In the genomic region with DNA sequence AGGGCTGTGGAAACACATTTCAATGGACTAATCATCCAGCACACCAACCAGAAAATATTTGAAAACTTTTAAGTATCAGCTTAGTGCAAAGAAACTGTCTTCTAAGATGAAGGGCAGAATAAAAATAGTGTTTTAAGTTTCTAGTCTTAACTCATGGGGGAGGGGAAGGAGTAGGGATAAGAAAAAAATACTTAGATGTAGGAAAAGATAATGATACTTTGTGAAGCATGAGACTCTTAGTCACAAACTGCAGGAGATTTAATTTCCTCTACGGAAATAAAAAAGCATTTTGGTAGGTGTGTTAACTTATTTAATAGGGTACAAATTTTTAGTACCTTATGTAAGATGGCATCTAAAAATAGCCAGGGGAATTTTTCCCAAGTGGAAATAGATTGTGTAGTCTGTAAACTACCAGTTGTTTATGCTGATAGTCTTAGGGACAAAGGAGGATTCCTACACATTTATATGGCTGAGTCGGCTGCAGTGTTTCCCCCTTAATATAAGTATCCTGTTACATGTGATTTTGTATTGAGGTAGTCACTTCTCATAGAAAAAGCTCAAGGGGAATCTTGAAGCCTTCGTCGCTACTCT, we compare ENCODE assay signal across 28 cellular contexts.
"Had no signal": no experiment of that assay in that cellular context is flagged by ENCODE, and none has a peak within 500 bp of the region (broad histone marks: within the 10 kb centered on the region; RNA-seq: fewer than 3 reads in every experiment).

No MANE protein-coding gene starts in this region.

- H3K9me3 ChIP-seq: adrenal gland, ascending aorta, lower lobe of right lung, prostate gland, suprapubic skin, vagina had no signal

- DNase-seq: activated B cell treated with CpG ODN at 0.5 μM for 24 hours; activated CD4-positive, alpha-beta T cell treated with anti-CD3 and anti-CD28 coated beads for 36 hours; activated CD4-positive, alpha-beta T cell treated with anti-CD3 and anti-CD28 coated beads, Interleukin-2, amount 50 U/mL, for 4 hours; activated CD8-positive, alpha-beta memory T cell treated with anti-CD3 and anti-CD28 coated beads, Interleukin-2, amount 50 U/mL, for 48 hours; activated naive CD4-positive, alpha-beta T cell; activated T-cell treated with anti-CD3 and anti-CD28 coated beads, Interleukin-2, amount 50 U/mL, for 4 hours; adrenal gland; brain microvascular endothelial cell; central memory CD4-positive, alpha-beta T cell; dorsolateral prefrontal cortex; effector memory CD8-positive, alpha-beta T cell; lower lobe of right lung; naive B cell; small intestine; stimulated activated CD4-positive, alpha-beta T cell treated with anti-CD3 and anti-CD28 coated beads, Interleukin-2, amount 100 ng/mL, for 24 hours; stimulated activated naive CD8-positive, alpha-beta T cell treated with anti-CD3 and anti-CD28 coated beads, Interleukin-15, amount 100 ng/mL, for 72 hours; T-helper 9 cell; trophoblast cell had no signal

- H3K36me3 ChIP-seq: adrenal gland, ascending aorta, brain microvascular endothelial cell, lower lobe of right lung, prostate gland, suprapubic skin, vagina had no signal

- H3K27me3 Mint-ChIP-seq: activated B cell treated with CpG ODN at 0.5 μM for 24 hours, naive B cell had no signal

- H3K27ac Mint-ChIP-seq: activated B cell treated with CpG ODN at 0.5 μM for 24 hours; activated CD4-positive, alpha-beta T cell treated with anti-CD3 and anti-CD28 coated beads for 36 hours; activated naive CD8-positive, alpha-beta T cell; activated T-helper 2 cell treated with anti-CD3 and anti-CD28 coated beads, Interferon-gamma antibody, Interleukin-2, Interleukin-4, amounts not matched to agents 10 μg/mL and 5 μg/mL and 100 μg/mL, durations not matched to agents 14 hours and 24 hours and 36 hours; effector memory CD8-positive, alpha-beta T cell; naive B cell; stimulated activated effector memory CD8-positive, alpha-beta T cell treated with anti-CD3 and anti-CD28 coated beads, Interleukin-12 subunit alpha, Interleukin-12 subunit beta, amount 100 ng/mL, for 72 hours; stimulated activated naive CD8-positive, alpha-beta T cell treated with anti-CD3 and anti-CD28 coated beads, Interleukin-15, amount 100 ng/mL, for 72 hours had no signal

- H3K4me1 ChIP-seq: adrenal gland, lower lobe of right lung, prostate gland, suprapubic skin, vagina had no signal

- ATAC-seq: activated CD4-positive, alpha-beta T cell treated with anti-CD3 and anti-CD28 coated beads for 36 hours; activated T-cell treated with anti-CD3 and anti-CD28 coated beads, Interleukin-2, amount 50 U/mL, for 4 hours; effector memory CD8-positive, alpha-beta T cell; esophagus mucosa; lower lobe of right lung; sciatic nerve; stimulated activated effector memory CD8-positive, alpha-beta T cell treated with anti-CD3 and anti-CD28 coated beads, Interleukin-12 subunit alpha, Interleukin-12 subunit beta, amount 100 ng/mL, for 72 hours; stimulated activated naive CD8-positive, alpha-beta T cell treated with anti-CD3 and anti-CD28 coated beads, Interleukin-15, amount 100 ng/mL, for 72 hours had no signal

- H3K4me3 Mint-ChIP-seq: activated B cell treated with CpG ODN at 0.5 μM for 24 hours; activated CD4-positive, alpha-beta T cell treated with anti-CD3 and anti-CD28 coated beads for 36 hours; activated naive CD8-positive, alpha-beta T cell; activated T-cell treated with anti-CD3 and anti-CD28 coated beads, Interleukin-2, amount 50 U/mL, for 4 hours; effector memory CD8-positive, alpha-beta T cell; naive B cell; neural crest cell; stimulated activated effector memory CD8-positive, alpha-beta T cell treated with anti-CD3 and anti-CD28 coated beads, Interleukin-12 subunit alpha, Interleukin-12 subunit beta, amount 100 ng/mL, for 72 hours; stimulated activated naive CD8-positive, alpha-beta T cell treated with anti-CD3 and anti-CD28 coated beads, Interleukin-15, amount 100 ng/mL, for 72 hours had no signal

- H3K27me3 ChIP-seq: adrenal gland, ascending aorta, brain microvascular endothelial cell, dorsolateral prefrontal cortex, suprapubic skin, vagina had no signal

- H3K27ac ChIP-seq: adrenal gland, ascending aorta, brain microvascular endothelial cell, lower lobe of right lung, prostate gland, suprapubic skin, vagina had no signal

- H3K4me3 ChIP-seq: adrenal gland, ascending aorta, lower lobe of right lung, prostate gland, suprapubic skin, vagina had no signal

- H3K9me3 Mint-ChIP-seq: activated B cell treated with CpG ODN at 0.5 μM for 24 hours; activated T-cell treated with anti-CD3 and anti-CD28 coated beads, Interleukin-2, amount 50 U/mL, for 4 hours; activated T-helper 2 cell treated with anti-CD3 and anti-CD28 coated beads, Interferon-gamma antibody, Interleukin-2, Interleukin-4, amounts not matched to agents 10 μg/mL and 5 μg/mL and 100 μg/mL, durations not matched to agents 14 hours and 24 hours and 36 hours; effector memory CD8-positive, alpha-beta T cell; neural crest cell; stimulated activated effector memory CD8-positive, alpha-beta T cell treated with anti-CD3 and anti-CD28 coated beads, Interleukin-12 subunit alpha, Interleukin-12 subunit beta, amount 100 ng/mL, for 72 hours; stimulated activated naive CD8-positive, alpha-beta T cell treated with anti-CD3 and anti-CD28 coated beads, Interleukin-15, amount 100 ng/mL, for 72 hours had no signal

- H3K36me3 Mint-ChIP-seq: activated naive CD8-positive, alpha-beta T cell; naive B cell; stimulated activated effector memory CD8-positive, alpha-beta T cell treated with anti-CD3 and anti-CD28 coated beads, Interleukin-12 subunit alpha, Interleukin-12 subunit beta, amount 100 ng/mL, for 72 hours had no signal

- H3K4me1 Mint-ChIP-seq: activated CD4-positive, alpha-beta T cell treated with anti-CD3 and anti-CD28 coated beads for 36 hours; stimulated activated effector memory CD8-positive, alpha-beta T cell treated with anti-CD3 and anti-CD28 coated beads, Interleukin-12 subunit alpha, Interleukin-12 subunit beta, amount 100 ng/mL, for 72 hours; stimulated activated naive CD8-positive, alpha-beta T cell treated with anti-CD3 and anti-CD28 coated beads, Interleukin-15, amount 100 ng/mL, for 72 hours had no signal
